Comparison of ENCODE assay signal across 10 cellular contexts in the genomic region with DNA sequence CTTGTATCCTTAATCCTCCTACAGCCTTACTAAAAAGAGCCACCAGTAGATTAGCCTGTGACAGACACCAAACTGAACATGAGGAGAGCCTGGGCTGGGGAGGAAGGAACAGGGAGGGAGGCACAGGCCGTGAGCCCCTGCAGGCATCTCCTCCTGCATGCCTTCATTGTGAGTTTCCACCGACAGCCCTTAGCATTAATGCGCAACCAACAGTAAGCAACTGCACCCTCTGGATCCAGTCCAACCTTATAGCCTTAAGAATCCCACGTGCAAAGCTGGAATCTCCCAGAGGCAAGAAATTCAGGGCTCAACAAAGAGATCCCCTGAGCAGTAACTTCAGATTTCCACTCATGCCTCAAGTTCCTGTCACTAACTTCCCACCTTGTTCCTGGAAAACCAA.
DNase-seq lines count a peak whose midpoint lies in the region; ATAC-seq and TF ChIP-seq lines count a peak whose summit lies in the region.
"Had no signal": no experiment of that assay in that cellular context is flagged by ENCODE, and none has a peak within 500 bp of the region (broad histone marks: within the 10 kb centered on the region; RNA-seq: fewer than 3 reads in every experiment).

No MANE protein-coding gene starts in this region.

- H3K4me1 ChIP-seq in ascending aorta = peaks cover 25 to 70% of the 10 kb centered on the region in 2 donors
- peaks cover 99% of the 10 kb centered on the region for H3K4me1 ChIP-seq in lower lobe of right lung
- peaks cover 98% of the 10 kb centered on the region for H3K4me1 ChIP-seq in vagina

- no peaks in the 10 kb centered on the region for H3K27me3 Mint-ChIP-seq in stimulated activated naive CD8-positive, alpha-beta T cell treated with anti-CD3 and anti-CD28 coated beads, Interleukin-15, Interleukin-2, amounts not matched to agents 100 ng/mL and 50 ng/mL, for 24 hours

- no peak for ATAC-seq in stimulated activated naive CD8-positive, alpha-beta T cell treated with anti-CD3 and anti-CD28 coated beads, Interleukin-15, Interleukin-2, amounts not matched to agents 100 U/mL and 50 U/mL, for 24 hours
- ATAC-seq in lower lobe of right lung (no peak), GM18907 (IDR thresholded peaks at IDR 0.05; ENCODE audit: unreplicated experiment) (no peak), GM19023 (IDR thresholded peaks at IDR 0.05; ENCODE audit: unreplicated experiment) (no peak)

- peaks cover 99% of the 10 kb centered on the region for H3K4me1 Mint-ChIP-seq in stimulated activated naive CD8-positive, alpha-beta T cell treated with anti-CD3 and anti-CD28 coated beads, Interleukin-15, Interleukin-2, amounts not matched to agents 100 ng/mL and 50 ng/mL, for 24 hours (ENCODE audit: low read depth)

- H3K4me3 ChIP-seq in ascending aorta = no peak overlapping the region
- H3K4me3 ChIP-seq in lower lobe of right lung = no peak overlapping the region
- H3K4me3 ChIP-seq in vagina = no peak overlapping the region

- peaks cover 66% of the 10 kb centered on the region for H3K36me3 Mint-ChIP-seq in stimulated activated naive CD8-positive, alpha-beta T cell treated with anti-CD3 and anti-CD28 coated beads, Interleukin-15, Interleukin-2, amounts not matched to agents 100 ng/mL and 50 ng/mL, for 24 hours (ENCODE audit: low read depth)

- H3K27ac ChIP-seq in ascending aorta (peak overlapping the region; percentile 76 to 80), lower lobe of right lung (peak overlapping the region; percentile 42), vagina (peak overlapping the region; percentile 79)

- peak overlapping the region; percentile 99 for H3K27ac Mint-ChIP-seq in stimulated activated naive CD8-positive, alpha-beta T cell treated with anti-CD3 and anti-CD28 coated beads, Interleukin-15, Interleukin-2, amounts not matched to agents 100 ng/mL and 50 ng/mL, for 24 hours

- TF ChIP-seq CTCF in ascending aorta (IDR thresholded peaks at IDR 0.05) (no peak), lower lobe of right lung (IDR thresholded peaks at IDR 0.05) (no peak), vagina (IDR thresholded peaks at IDR 0.05) (no peak)

- no peak for DNase-seq in stimulated activated naive CD8-positive, alpha-beta T cell treated with anti-CD3 and anti-CD28 coated beads, Interleukin-15, Interleukin-2, amounts not matched to agents 100 U/mL and 50 U/mL, for 24 hours
- DNase-seq in ascending aorta (ENCODE audit: low spot score in 2 of 2) (no peak), lower lobe of right lung (no peak), vagina (ENCODE audit: extremely low spot score in 2 of 2) (no peak)
- DNase-seq in effector CD4-positive, alpha-beta T cell = no peak
- DNase-seq: activated CD8-positive, alpha-beta memory T cell treated with anti-CD3 and anti-CD28 coated beads for 24 hours; NCI-H1105 treated with DMSO at 0.1 percent for 48 hours had no signal

- H3K4me3 Mint-ChIP-seq in stimulated activated naive CD8-positive, alpha-beta T cell treated with anti-CD3 and anti-CD28 coated beads, Interleukin-15, Interleukin-2, amounts not matched to agents 100 ng/mL and 50 ng/mL, for 24 hours = peak overlapping the region; percentile 94

- H3K9me3 ChIP-seq in ascending aorta = no peaks in the 10 kb centered on the region
- no peaks in the 10 kb centered on the region for H3K9me3 ChIP-seq in lower lobe of right lung
- no peaks in the 10 kb centered on the region for H3K9me3 ChIP-seq in vagina

- intact Hi-C loops in ascending aorta (cut with DNase I) (no loop called here), lower lobe of right lung (cut with DNase I) (no loop called here), vagina (cut with DNase I) (no loop called here)

- H3K9me3 Mint-ChIP-seq in stimulated activated naive CD8-positive, alpha-beta T cell treated with anti-CD3 and anti-CD28 coated beads, Interleukin-15, Interleukin-2, amounts not matched to agents 100 ng/mL and 50 ng/mL, for 24 hours = no peaks in the 10 kb centered on the region

- H3K36me3 ChIP-seq in ascending aorta (no peaks in the 10 kb centered on the region), lower lobe of right lung (peaks cover 6% of the 10 kb centered on the region), vagina (no peaks in the 10 kb centered on the region)

- TF ChIP-seq POLR2A in vagina (IDR thresholded peaks at IDR 0.05) = no peak

- H3K27me3 ChIP-seq in ascending aorta = no peaks in the 10 kb centered on the region
- H3K27me3 ChIP-seq in lower lobe of right lung (ENCODE audit: low read depth) = no peaks in the 10 kb centered on the region
- no peaks in the 10 kb centered on the region for H3K27me3 ChIP-seq in vagina
